ENCODE assay signal across 11 cellular contexts in the genomic region with DNA sequence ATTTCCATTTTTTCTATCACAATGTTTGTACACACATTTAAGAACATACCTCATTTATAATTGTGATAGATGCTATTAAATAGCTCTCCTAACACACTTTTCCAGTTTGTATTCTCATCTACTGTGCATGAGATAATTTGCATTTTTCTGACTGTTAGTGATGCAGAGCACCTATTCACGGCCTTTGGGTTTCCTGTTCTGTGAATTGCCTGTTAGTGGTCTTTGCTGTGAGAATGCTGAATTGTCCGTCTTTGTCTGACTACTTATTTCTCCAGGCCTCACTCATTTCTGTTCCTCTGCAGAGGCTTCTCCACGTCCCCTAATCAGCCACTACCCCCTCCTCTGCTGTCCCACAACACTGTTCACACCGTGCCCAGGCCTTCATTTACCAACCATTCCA. TPM values are rescaled to one million over a fixed set of nuclear protein-coding genes. Genes with fewer than 3 reads are reported as not detected.
DNase-seq lines count a peak whose midpoint lies in the region; ATAC-seq, FAIRE-seq and TF ChIP-seq lines count a peak whose summit lies in the region.
"Not testable (repeated sequence)": the region's sequence is repeated elsewhere in the genome, so short reads cannot be mapped to it uniquely, and the experiment has no call there.
"Had no signal": no experiment of that assay in that cellular context is flagged by ENCODE, and none has a peak within 500 bp of the region (broad histone marks: within the 10 kb centered on the region; RNA-seq: fewer than 3 reads in every experiment).

No MANE protein-coding gene starts in this region.

- peak overlapping the region; percentile 63 for H3K27ac Mint-ChIP-seq in stimulated activated memory B cell treated with anti-CD40 and anti-IgM and Interleukin-4, amounts not matched to agents 10 μg/mL and 1 μg/mL and 100 μg/mL, for 72 hours

- TF ChIP-seq RAD21 in GM12878 (IDR thresholded peaks at IDR 0.05; ENCODE audit: insufficient read depth, low read depth, low read length), result not testable (repeated sequence)

- not testable (repeated sequence) for TF ChIP-seq EP300 in GM12878 (IDR thresholded peaks at IDR 0.05; ENCODE audit: borderline replicate concordance in 1 of 2, control insufficient read depth in 1 of 2, low read depth in 2 of 2, low read length in 2 of 2)

- peak; percentile 47 for FAIRE-seq in GM12878 (lab: Jason Lieb, UNC)

- H3K27me3 Mint-ChIP-seq in stimulated activated memory B cell treated with anti-CD40 and anti-IgM and Interleukin-4, amounts not matched to agents 10 μg/mL and 1 μg/mL and 100 μg/mL, for 72 hours, result not testable (repeated sequence)

- not testable (repeated sequence) for TF ChIP-seq CTCF in GM06990 (IDR thresholded peaks at IDR 0.05; ENCODE audit: insufficient read depth, low read length, poor library complexity, severe bottlenecking); OCI-LY7 (conservative IDR thresholded peaks at IDR 0.05; ENCODE audit: low read length); GM12878 (IDR thresholded peaks at IDR 0.05 in 2 of 3, conservative IDR thresholded peaks at IDR 0.05 in 1 of 3; ENCODE audit: control insufficient read depth in 2 of 3, extremely low read depth in 1 of 3, insufficient read depth in 1 of 3, low read depth in 3 of 3, low read length in 3 of 3)

- not testable (repeated sequence) for H3K9me2 ChIP-seq in OCI-LY7 (ENCODE audit: insufficient read depth, low read length)

- H2AFZ ChIP-seq in OCI-LY7 (ENCODE audit: low read length), result not testable (repeated sequence)
- peak overlapping the region; percentile 70 for H2AFZ ChIP-seq in GM12878 (ENCODE audit: control insufficient read depth, low read depth, low read length)

- not testable (repeated sequence) for H3K27me3 ChIP-seq in GM06990 (replicated peaks; ENCODE audit: control insufficient read depth, insufficient read depth, low read length); GM12878 (replicated peaks in 1 of 2; ENCODE audit: control insufficient read depth in 2 of 2, insufficient read depth in 2 of 2, low read length in 1 of 2)

- SMC1A ChIA-PET in GM12878 (lab: Charles Lee; ENCODE audit: uncharacterized antibody, unreplicated experiment), result interaction anchor here (0.7 to 2.0 kb wide), 2 partner anchors 37 to 43 kb away, joined by 3 to 8 read pairs; no protein-coding TSS in a partner anchor

- peaks cover 19% of the 10 kb centered on the region; the same call in 1 of the 2 replicates for H3K79me2 ChIP-seq in OCI-LY7 (ENCODE audit: insufficient read depth, low read depth, low read length)
- H3K79me2 ChIP-seq in GM12878 (ENCODE audit: control insufficient read depth, insufficient read depth, low read length), result not testable (repeated sequence)

- POLR2A ChIA-PET in OCI-LY7 (lab: Charles Lee) (interaction anchor here (1.2 to 10.3 kb wide), 7 partner anchors 38 to 306 kb away, joined by 3 to 119 read pairs (median 4); partner anchors contain the start of gene PAX5), GM12878 (lab: Charles Lee) (interaction anchor here (0.9 kb wide), 1 partner anchor 33 kb away, joined by 3 read pairs; no protein-coding TSS in a partner anchor)

- CTCF ChIA-PET in OCI-LY7 (lab: Charles Lee; ENCODE audit: unreplicated experiment); GM12878 (lab: Yijun Ruan, JAX): not testable (repeated sequence)

- H3K4me3 ChIP-seq in GM06990 (replicated peaks; ENCODE audit: low read depth, low read length); GM12878: not testable (repeated sequence)
- peak overlapping the region; percentile 53 for H3K4me3 ChIP-seq in OCI-LY7 (ENCODE audit: low read depth, low read length, poor library complexity, severe bottlenecking)

- not testable (repeated sequence) for H3K36me3 Mint-ChIP-seq in stimulated activated memory B cell treated with anti-CD40 and anti-IgM and Interleukin-4, amounts not matched to agents 10 μg/mL and 1 μg/mL and 100 μg/mL, for 72 hours

- peak; percentile 41 for DNase-seq in GM06990 (ENCODE audit: extremely low read depth, insufficient read length)
- DNase-seq in OCI-LY7 (ENCODE audit: low spot score), result peak; percentile 82
- DNase-seq in GM12878 (ENCODE audit: low read depth, low spot score), result not testable (repeated sequence)

- peaks cover 85% of the 10 kb centered on the region for H3K4me1 ChIP-seq in OCI-LY7 (ENCODE audit: insufficient read depth, low read length, poor library complexity, severe bottlenecking)
- H3K4me1 ChIP-seq in GM12878 (ENCODE audit: control insufficient read depth, insufficient read depth, low read length), result peaks cover 13% of the 10 kb centered on the region

- intact Hi-C loops in OCI-LY7 (cut with micrococcal nuclease; ENCODE audit: unreplicated experiment), result not testable (repeated sequence)
- intact Hi-C loops in GM12878 (cut with micrococcal nuclease; ENCODE audit: unreplicated experiment), result loop anchor here (5.0 kb wide), 1 partner anchor 118 kb away; no protein-coding TSS in a partner anchor

- not testable (repeated sequence) for H3K9ac ChIP-seq in GM12878 (ENCODE audit: control insufficient read depth, insufficient read depth, low read length)

- peaks cover 36% of the 10 kb centered on the region for H3K4me1 Mint-ChIP-seq in stimulated activated memory B cell treated with anti-CD40 and anti-IgM and Interleukin-4, amounts not matched to agents 10 μg/mL and 1 μg/mL and 100 μg/mL, for 72 hours

- WGBS in GM12878 (ENCODE audit: insufficient coverage, insufficient replicate concordance, low lambda C conversion rate, missing lambda C conversion rate), result 3% methylated on average over 4 of the region's 4 CpGs

- not testable (repeated sequence) for TF ChIP-seq POLR2A in GM12878 (IDR thresholded peaks at IDR 0.05; ENCODE audit: low read depth, low read length)

- not testable (repeated sequence) for BruUV-seq in OCI-LY7 (replicated peaks; lab: Mats Ljungman, UMichigan); GM12878 (replicated peaks; lab: Mats Ljungman, UMichigan)

- peak overlapping the region; percentile 83 for H3K4me2 ChIP-seq in OCI-LY7 (ENCODE audit: low read length)
- peak overlapping the region; percentile 56 for H3K4me2 ChIP-seq in GM12878 (ENCODE audit: control insufficient read depth, insufficient read depth)

- H3K4me3 Mint-ChIP-seq in stimulated activated memory B cell treated with anti-CD40 and anti-IgM and Interleukin-4, amounts not matched to agents 10 μg/mL and 1 μg/mL and 100 μg/mL, for 72 hours, result not testable (repeated sequence)

- peak overlapping the region; percentile 96 for H3K27ac ChIP-seq in OCI-LY7 (ENCODE audit: low read depth, low read length, poor library complexity, severe bottlenecking)
- peak overlapping the region; percentile 70 for H3K27ac ChIP-seq in GM12878 (ENCODE audit: control insufficient read depth, insufficient read depth)

- not testable (repeated sequence) for H3K36me3 ChIP-seq in GM06990 (ENCODE audit: control insufficient read depth, insufficient read depth, low read length); OCI-LY7 (ENCODE audit: insufficient read depth, low read length); GM12878 (ENCODE audit: control insufficient read depth in 2 of 2, insufficient read depth in 2 of 2, low read length in 1 of 2)

- ATAC-seq in GM18861 (IDR thresholded peaks at IDR 0.05; ENCODE audit: unreplicated experiment) (peak; percentile 37), GM21381 (IDR thresholded peaks at IDR 0.05; ENCODE audit: unreplicated experiment) (peak; percentile 37), HG02885 (IDR thresholded peaks at IDR 0.05; ENCODE audit: poor library complexity, unreplicated experiment) (peak; percentile 30), HG03565 (IDR thresholded peaks at IDR 0.05; ENCODE audit: unreplicated experiment) (peak; percentile 37), GM12878 (peak; percentile 42)
- ATAC-seq in stimulated activated memory B cell treated with anti-CD40 and anti-IgM and Interleukin-4, amounts not matched to agents 10 μg/mL and 1 μg/mL and 100 μg/mL, for 72 hours, result not testable (repeated sequence)

- in situ Hi-C loops in GM12878 (cut with MboI), result not testable (repeated sequence)

- not testable (repeated sequence) for H4K20me1 ChIP-seq in OCI-LY7 (ENCODE audit: insufficient read depth, low read length); GM12878 (ENCODE audit: control insufficient read depth, insufficient read depth)

- not testable (repeated sequence) for H3K9me3 ChIP-seq in OCI-LY7 (ENCODE audit: low read length); GM12878 (replicated peaks; ENCODE audit: control insufficient read depth, insufficient read depth, low read length)

- RAD21 ChIA-PET in GM12878 (lab: Charles Lee; ENCODE audit: unreplicated experiment), result interaction anchor here (1.9 kb wide), 1 partner anchor 38 kb away, joined by 5 read pairs; no protein-coding TSS in a partner anchor

- H3K9me3 Mint-ChIP-seq in stimulated activated memory B cell treated with anti-CD40 and anti-IgM and Interleukin-4, amounts not matched to agents 10 μg/mL and 1 μg/mL and 100 μg/mL, for 72 hours, result not testable (repeated sequence)

RNA-seq across cellular contexts. Expression of gene PAX5, which starts 40.7 kb away (rescaled TPM):
- 50.4 and 62.5 TPM in 2 replicates for total RNA-seq in OCI-LY7 (2014; rRNA removed; shearing (Covaris generic))
- total RNA-seq in OCI-LY7 (2022), result 141 and 148 TPM in 2 replicates
- total RNA-seq in GM12878 (2013; cell fraction: nucleolus; rRNA removed), result 196 and 209 TPM in 2 replicates
- total RNA-seq in GM12878 (2014; rRNA removed), result 45.7 and 45.9 TPM in 2 replicates
- total RNA-seq in GM12878 (2014; rRNA removed; fragmentation: Illumina TruSeq; extraction: Trizol), result 27.3 and 28.1 TPM in 2 replicates
- total RNA-seq in GM12878 (2021), result 118 and 123 TPM in 2 replicates
- 24.5 TPM for polyA plus RNA-seq in GM12878 (2011; ENCODE audit: low read depth)
- 12.7 and 23.6 TPM in 2 replicates for polyA plus RNA-seq in GM12878 (2011; rRNA removed)
- 26.7 and 29.9 TPM in 2 replicates for polyA plus RNA-seq in GM12878 (2011; cell fraction: cytosol; rRNA removed)
- 57.1 and 80.5 TPM in 2 replicates for polyA plus RNA-seq in GM12878 (2011; cell fraction: nucleus; rRNA removed)
- polyA plus RNA-seq in GM12878 (2012), result 41.7 and 47.1 TPM in 2 replicates
- 29.9 and 48.1 TPM in 2 replicates for polyA plus RNA-seq in GM12878 (2014; fragmentation: Illumina TruSeq; extraction: Trizol)
- 1 to 10 TPM; 2.2 to 2.4 TPM for polyA plus RNA-seq in GM12878 (2014; fragmentation: Nextera tagmentation; extraction: Ambion mirVana)
- 36.8 and 44.5 TPM in 2 replicates for polyA plus RNA-seq in GM12878 (2014; rRNA removed)
- polyA plus RNA-seq in GM12878 (2016; fragmentation: Nextera tagmentation; extraction: Ambion mirVana), result 10 to 100 TPM; 31.2 to 32.6 TPM
- polyA minus RNA-seq in GM12878 (2011; rRNA and poly(A)+ RNA removed), result 57.6 and 59.1 TPM in 2 replicates
- 23.0 and 30.2 TPM in 2 replicates for polyA minus RNA-seq in GM12878 (2011; cell fraction: cytosol; rRNA and poly(A)+ RNA removed)
- 66.4 and 122 TPM in 2 replicates for polyA minus RNA-seq in GM12878 (2011; cell fraction: nucleus; rRNA and poly(A)+ RNA removed)
- total RNA-seq: GM23248, LHCN-M2, Right ventricle myocardium superior had no signal
- polyA plus RNA-seq: GM23248 had no signal

RNA-seq across cellular contexts. Expression of gene ZCCHC7, which starts 45.6 kb away (rescaled TPM):
- 108 and 110 TPM in 2 replicates for total RNA-seq in OCI-LY7 (2014; rRNA removed; shearing (Covaris generic))
- 76.4 and 101 TPM in 2 replicates for total RNA-seq in OCI-LY7 (2022)
- total RNA-seq in GM12878 (2013; cell fraction: nucleolus; rRNA removed), result 289 and 299 TPM in 2 replicates
- 42.9 and 48.0 TPM in 2 replicates for total RNA-seq in GM12878 (2014; rRNA removed)
- 73.6 and 75.8 TPM in 2 replicates for total RNA-seq in GM12878 (2014; rRNA removed; fragmentation: Illumina TruSeq; extraction: Trizol)
- 45.8 and 49.9 TPM in 2 replicates for total RNA-seq in GM12878 (2021)
- 22.6 TPM for polyA plus RNA-seq in GM12878 (2011; ENCODE audit: low read depth)
- polyA plus RNA-seq in GM12878 (2011; rRNA removed), result 178 and 200 TPM in 2 replicates
- polyA plus RNA-seq in GM12878 (2011; cell fraction: cytosol; rRNA removed), result 140 and 169 TPM in 2 replicates
- 86.0 and 107 TPM in 2 replicates for polyA plus RNA-seq in GM12878 (2011; cell fraction: nucleus; rRNA removed)
- 33.6 and 39.7 TPM in 2 replicates for polyA plus RNA-seq in GM12878 (2012)
- polyA plus RNA-seq in GM12878 (2014; fragmentation: Illumina TruSeq; extraction: Trizol), result 87.6 and 112 TPM in 2 replicates
- 10 to 100 TPM; 58.6 to 60.8 TPM for polyA plus RNA-seq in GM12878 (2014; fragmentation: Nextera tagmentation; extraction: Ambion mirVana)
- 34.2 and 45.1 TPM in 2 replicates for polyA plus RNA-seq in GM12878 (2014; rRNA removed)
- polyA plus RNA-seq in GM12878 (2016; fragmentation: Nextera tagmentation; extraction: Ambion mirVana), result 10 to 100 TPM; 46.2 to 48.1 TPM
- polyA minus RNA-seq in GM12878 (2011; rRNA and poly(A)+ RNA removed), result 214 and 217 TPM in 2 replicates
- polyA minus RNA-seq in GM12878 (2011; cell fraction: cytosol; rRNA and poly(A)+ RNA removed), result 55.5 and 64.1 TPM in 2 replicates
- 75.1 and 94.9 TPM in 2 replicates for polyA minus RNA-seq in GM12878 (2011; cell fraction: nucleus; rRNA and poly(A)+ RNA removed)
